Comparison of ENCODE assay signal across 25 cellular contexts in the genomic region with DNA sequence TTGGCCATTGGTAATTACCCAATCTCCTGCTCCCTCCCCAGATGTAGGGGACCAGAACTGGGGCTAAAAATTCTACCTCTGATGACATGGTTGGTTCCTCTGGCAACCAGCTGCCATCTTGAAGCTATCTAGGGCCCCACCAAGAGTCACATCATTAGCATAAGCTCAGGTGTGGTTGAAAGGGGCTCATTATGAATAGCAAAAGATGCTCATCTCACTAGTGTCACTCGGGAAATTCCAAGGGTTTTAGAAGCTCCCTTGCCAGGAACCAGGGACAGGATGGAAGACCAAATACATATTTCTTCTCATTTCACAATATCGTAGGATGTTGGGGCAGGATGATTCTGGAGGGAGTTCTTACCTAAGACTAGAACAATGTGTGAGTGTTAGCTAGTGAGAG.
"Had no signal": no experiment of that assay in that cellular context is flagged by ENCODE, and none has a peak within 500 bp of the region (broad histone marks: within the 10 kb centered on the region; RNA-seq: fewer than 3 reads in every experiment).

No MANE protein-coding gene starts in this region.

- H3K27me3 ChIP-seq: brain microvascular endothelial cell, dorsolateral prefrontal cortex, esophagus muscularis mucosa, foreskin keratinocyte, gastrocnemius medialis, heart left ventricle had no signal

- DNase-seq: activated CD4-positive, alpha-beta memory T cell treated with anti-CD3 and anti-CD28 coated beads for 36 hours; activated CD4-positive, alpha-beta T cell treated with anti-CD3 and anti-CD28 coated beads for 36 hours; activated CD4-positive, alpha-beta T cell treated with anti-CD3 and anti-CD28 coated beads, Interleukin-2, amount 10 ng/mL, durations not matched to agents 24 days and 14 days; activated CD4-positive, CD25-positive, alpha-beta regulatory T cell; activated CD4-positive, CD25-positive, alpha-beta regulatory T cell treated with anti-CD3 and anti-CD28 coated beads, Interleukin-2, amount 50 U/mL, for 72 hours; activated CD8-positive, alpha-beta memory T cell treated with anti-CD3 and anti-CD28 coated beads, Interleukin-2, amount 10 ng/mL, durations not matched to agents 7 days and 5 days; activated CD8-positive, alpha-beta memory T cell treated with anti-CD3 and anti-CD28 coated beads, Interleukin-2, amount 50 U/mL, for 4 hours; activated CD8-positive, alpha-beta T cell treated with anti-CD3 and anti-CD28 coated beads, Interleukin-2, amount 10 ng/mL, durations not matched to agents 7 days and 5 days; activated gamma-delta T cell; activated naive CD4-positive, alpha-beta T cell; activated naive CD4-positive, alpha-beta T cell treated with anti-CD3 and anti-CD28 coated beads, Interleukin-2, amount 10 ng/mL, durations not matched to agents 7 days and 5 days; activated naive CD8-positive, alpha-beta T cell treated with anti-CD3 and anti-CD28 coated beads, Interleukin-2, amount 10 ng/mL, durations not matched to agents 7 days and 5 days; activated T-cell treated with anti-CD3 and anti-CD28 coated beads, Interleukin-2, amount 50 U/mL, for 1 hour; activated T-cell treated with anti-CD3 and anti-CD28 coated beads, Interleukin-2, amount 50 U/mL, for 48 hours; brain microvascular endothelial cell; dorsolateral prefrontal cortex; effector memory CD4-positive, alpha-beta T cell; erythroblast; foreskin keratinocyte; gastrocnemius medialis; glutamatergic neuron; heart left ventricle; T1000 had no signal

- H3K9me3 ChIP-seq: esophagus muscularis mucosa, gastrocnemius medialis, heart left ventricle had no signal

- H3K4me3 ChIP-seq: coronary artery, dorsolateral prefrontal cortex, esophagus muscularis mucosa, gastrocnemius medialis, heart left ventricle had no signal

- H3K27ac ChIP-seq: brain microvascular endothelial cell, foreskin keratinocyte, gastrocnemius medialis, heart left ventricle had no signal

- H3K4me1 ChIP-seq: foreskin keratinocyte had no signal
